ENCODE assay signal across 25 cellular contexts in genomic region chr19:10523135-10523636, GRCh38. TPM values are rescaled to one million over a fixed set of nuclear protein-coding genes. Genes with fewer than 3 reads are reported as not detected.
"Had no signal": no experiment of that assay in that cellular context is flagged by ENCODE, and none has a peak within 500 bp of the region (broad histone marks: within the 10 kb centered on the region; RNA-seq: fewer than 3 reads in every experiment).

No MANE protein-coding gene starts in this region.

- H3K4me1 ChIP-seq: parathyroid adenoma, psoas muscle had no signal

- H3K9me3 Mint-ChIP-seq: activated naive CD4-positive, alpha-beta T cell treated with anti-CD3 and anti-CD28 coated beads, Interleukin-2, amount 50 U/mL, for 72 hours; activated T-cell treated with anti-CD3 and anti-CD28 coated beads, Interleukin-2, amount 50 U/mL, for 4 hours; activated T-helper 2 cell treated with anti-CD3 and anti-CD28 coated beads, Interferon-gamma antibody, Interleukin-2, Interleukin-4, amounts not matched to agents 10 μg/mL and 5 μg/mL and 100 μg/mL, durations not matched to agents 14 hours and 24 hours and 36 hours; mesothelial cell of epicardium; stimulated activated naive B cell treated with anti-CD40 and anti-IgM and Interleukin-4, amounts not matched to agents 10 μg/mL and 1 μg/mL and 100 μg/mL, for 72 hours; T-helper 2 cell treated with Interferon-gamma antibody and Interleukin-4, amounts not matched to agents 5 μg/mL and 100 μg/mL, for 36 hours had no signal

- H3K4me3 Mint-ChIP-seq: activated T-cell treated with anti-CD3 and anti-CD28 coated beads, Interleukin-2, amount 50 U/mL, for 4 hours; mesothelial cell of epicardium; naive B cell; neural progenitor cell; stimulated activated naive B cell treated with anti-CD40 and anti-IgM and Interleukin-4, amounts not matched to agents 10 μg/mL and 1 μg/mL and 100 μg/mL, for 72 hours; T-helper 2 cell treated with Interferon-gamma antibody and Interleukin-4, amounts not matched to agents 5 μg/mL and 100 μg/mL, for 36 hours had no signal

- H3K27ac ChIP-seq: neural progenitor cell, parathyroid adenoma, psoas muscle, sigmoid colon, tibial nerve had no signal

- H3K4me3 ChIP-seq: neural progenitor cell, psoas muscle, sigmoid colon, tibial nerve had no signal

- H3K36me3 Mint-ChIP-seq: activated naive CD4-positive, alpha-beta T cell treated with anti-CD3 and anti-CD28 coated beads, Interleukin-2, amount 50 U/mL, for 72 hours; mesothelial cell of epicardium; naive B cell; neural progenitor cell; stimulated activated naive B cell treated with anti-CD40 and anti-IgM and Interleukin-4, amounts not matched to agents 10 μg/mL and 1 μg/mL and 100 μg/mL, for 72 hours had no signal

- H3K27ac Mint-ChIP-seq: activated naive CD4-positive, alpha-beta T cell treated with anti-CD3 and anti-CD28 coated beads, Interleukin-2, amount 50 U/mL, for 72 hours; activated T-helper 2 cell treated with anti-CD3 and anti-CD28 coated beads, Interferon-gamma antibody, Interleukin-2, Interleukin-4, amounts not matched to agents 10 μg/mL and 5 μg/mL and 100 μg/mL, durations not matched to agents 14 hours and 24 hours and 36 hours; mesothelial cell of epicardium; neural progenitor cell; stimulated activated naive B cell treated with anti-CD40 and anti-IgM and Interleukin-4, amounts not matched to agents 10 μg/mL and 1 μg/mL and 100 μg/mL, for 72 hours; T-helper 2 cell treated with Interferon-gamma antibody and Interleukin-4, amounts not matched to agents 5 μg/mL and 100 μg/mL, for 36 hours had no signal

- H3K36me3 ChIP-seq: neural progenitor cell, sigmoid colon, tibial nerve had no signal

- ATAC-seq: activated naive CD4-positive, alpha-beta T cell treated with anti-CD3 and anti-CD28 coated beads, Interleukin-2, amount 50 U/mL, for 72 hours; activated T-cell treated with anti-CD3 and anti-CD28 coated beads, Interleukin-2, amount 50 U/mL, for 4 hours; psoas muscle; stimulated activated naive B cell treated with anti-CD40 and anti-IgM and Interleukin-4, amounts not matched to agents 10 μg/mL and 1 μg/mL and 100 μg/mL, for 72 hours had no signal

- H3K9me3 ChIP-seq: psoas muscle, sigmoid colon, tibial nerve had no signal

- DNase-seq: activated CD4-positive, alpha-beta T cell treated with anti-CD3 and anti-CD28 coated beads for 4 hours; activated CD4-positive, alpha-beta T cell treated with anti-CD3 and anti-CD28 coated beads, Interleukin-2, amount 50 U/mL, for 48 hours; activated T-cell treated with anti-CD3 and anti-CD28 coated beads, Interleukin-2, amount 50 U/mL, for 4 hours; effector CD8-positive, alpha-beta T cell; erythroblast; head of caudate nucleus; hypothalamus; naive B cell; occipital lobe; psoas muscle; sigmoid colon; small intestine; stimulated activated CD4-positive, alpha-beta T cell treated with anti-CD3 and anti-CD28 coated beads, Interleukin-4, amount 100 ng/mL, for 4 hours; stimulated activated CD8-positive, alpha-beta memory T cell treated with anti-CD3 and anti-CD28 coated beads, Interleukin-4, amount 100 ng/mL, for 48 hours; stimulated activated naive B cell treated with anti-CD40 and anti-IgM and Interleukin-4, amounts not matched to agents 10 μg/mL and 1 μg/mL and 100 μg/mL, for 72 hours; T-helper 1 cell had no signal

RNA-seq across cellular contexts. Expression of gene S1PR5, which starts 5.9 kb away (rescaled TPM):
- total RNA-seq: dermis microvascular lymphatic vessel endothelial cell, fibroblast of lung, sigmoid colon had no signal
